Comparison of ENCODE assay signal across 18 cellular contexts in genomic region chr3:48248095-48248863, GRCh38. TPM values are rescaled to one million over a fixed set of nuclear protein-coding genes. Genes with fewer than 3 reads are reported as not detected.
A peak's percentile ranks its signal among the peaks of the same experiment; 100 is the strongest.
DNase-seq lines count a peak whose midpoint lies in the region; TF ChIP-seq lines count a peak whose summit lies in the region.
"Had no signal": no experiment of that assay in that cellular context is flagged by ENCODE, and none has a peak within 500 bp of the region (broad histone marks: within the 10 kb centered on the region; RNA-seq: fewer than 3 reads in every experiment).

No MANE protein-coding gene starts in this region.

- no peaks in the 10 kb centered on the region for H3K9me3 ChIP-seq in A673 (ENCODE audit: low read depth, low read length, poor library complexity, severe bottlenecking)
- H3K9me3 ChIP-seq in Caco-2, result no peaks in the 10 kb centered on the region
- H3K9me3 ChIP-seq: spleen had no signal

- peaks cover 26% of the 10 kb centered on the region for H3K36me3 Mint-ChIP-seq in Caco-2 (ENCODE audit: insufficient read depth, unreplicated experiment)
- H3K36me3 Mint-ChIP-seq in activated CD4-positive, alpha-beta memory T cell treated with anti-CD3 and anti-CD28 coated beads, Interleukin-2, amount 10 ng/mL, durations not matched to agents 7 days and 5 days (ENCODE audit: low read depth), result peaks cover 60% of the 10 kb centered on the region
- peaks cover 40% of the 10 kb centered on the region for H3K36me3 Mint-ChIP-seq in activated naive CD4-positive, alpha-beta T cell treated with anti-CD3 and anti-CD28 coated beads, Interleukin-2, amount 10 ng/mL, durations not matched to agents 7 days and 5 days

- peaks cover 19% of the 10 kb centered on the region for H3K4me1 ChIP-seq in A673 (ENCODE audit: insufficient read depth, low read length, poor library complexity, severe bottlenecking)
- H3K4me1 ChIP-seq in Caco-2, result no peaks in the 10 kb centered on the region

- DNase-seq in A673 (ENCODE audit: low spot score) (peak; percentile 75), Caco-2 (no peak), fibroblast of villous mesenchyme (ENCODE audit: low read depth) (peak; percentile 36), NCI-H2227 (lab: John Stamatoyannopoulos, UW; ENCODE audit: unreplicated experiment) (no peak), NCI-H1105 (lab: John Stamatoyannopoulos, UW) (no peak)
- DNase-seq in activated CD4-positive, alpha-beta memory T cell treated with anti-CD3 and anti-CD28 coated beads, Interleukin-2, amount 10 ng/mL, durations not matched to agents 7 days and 5 days, result no peak
- no peak for DNase-seq in stimulated activated CD4-positive, alpha-beta T cell treated with anti-CD3 and anti-CD28 coated beads, Interleukin-2, amount 100 ng/mL, for 48 hours
- no peak for DNase-seq in activated naive CD4-positive, alpha-beta T cell treated with anti-CD3 and anti-CD28 coated beads, Interleukin-2, amount 10 ng/mL, durations not matched to agents 7 days and 5 days
- DNase-seq: brain microvascular endothelial cell; DMS79 treated with DMSO at 0.1 percent for 48 hours; effector CD8-positive, alpha-beta T cell; midbrain; NCI-H146; NCI-H510A; spleen; T-cell had no signal

- no peaks in the 10 kb centered on the region for H3K27me3 ChIP-seq in A673 (replicated peaks; ENCODE audit: insufficient read depth, low read depth, low read length, poor library complexity)
- no peaks in the 10 kb centered on the region for H3K27me3 ChIP-seq in Caco-2 (replicated peaks; ENCODE audit: control insufficient read depth, insufficient read depth, low read length)
- H3K27me3 ChIP-seq: brain microvascular endothelial cell, spleen had no signal

- no peaks in the 10 kb centered on the region for H3K4me1 Mint-ChIP-seq in Caco-2 (ENCODE audit: low read depth, unreplicated experiment)
- H3K4me1 Mint-ChIP-seq in activated CD4-positive, alpha-beta memory T cell treated with anti-CD3 and anti-CD28 coated beads, Interleukin-2, amount 10 ng/mL, durations not matched to agents 7 days and 5 days, result peaks cover 46% of the 10 kb centered on the region
- peaks cover 42% of the 10 kb centered on the region for H3K4me1 Mint-ChIP-seq in activated naive CD4-positive, alpha-beta T cell treated with anti-CD3 and anti-CD28 coated beads, Interleukin-2, amount 10 ng/mL, durations not matched to agents 7 days and 5 days

- no peak overlapping the region for H3K4me3 Mint-ChIP-seq in Caco-2 (ENCODE audit: unreplicated experiment)
- H3K4me3 Mint-ChIP-seq in activated CD4-positive, alpha-beta memory T cell treated with anti-CD3 and anti-CD28 coated beads, Interleukin-2, amount 10 ng/mL, durations not matched to agents 7 days and 5 days, result no peak overlapping the region
- H3K4me3 Mint-ChIP-seq in activated naive CD4-positive, alpha-beta T cell treated with anti-CD3 and anti-CD28 coated beads, Interleukin-2, amount 10 ng/mL, durations not matched to agents 7 days and 5 days, result no peak overlapping the region
- H3K4me3 Mint-ChIP-seq: T-cell had no signal

- H3K9me3 Mint-ChIP-seq in Caco-2 (ENCODE audit: unreplicated experiment), result no peaks in the 10 kb centered on the region
- no peaks in the 10 kb centered on the region for H3K9me3 Mint-ChIP-seq in activated CD4-positive, alpha-beta memory T cell treated with anti-CD3 and anti-CD28 coated beads, Interleukin-2, amount 10 ng/mL, durations not matched to agents 7 days and 5 days
- H3K9me3 Mint-ChIP-seq in activated naive CD4-positive, alpha-beta T cell treated with anti-CD3 and anti-CD28 coated beads, Interleukin-2, amount 10 ng/mL, durations not matched to agents 7 days and 5 days, result no peaks in the 10 kb centered on the region
- H3K9me3 Mint-ChIP-seq: T-cell had no signal

- TF ChIP-seq CTCF in A673 (conservative IDR thresholded peaks at IDR 0.05; ENCODE audit: low read depth, low read length), result no peak
- no peak for TF ChIP-seq CTCF in Caco-2 (IDR thresholded peaks at IDR 0.05; ENCODE audit: insufficient read depth in 1 of 2, low read depth in 1 of 2, low read length in 1 of 2, severe bottlenecking in 1 of 2, unreplicated experiment in 1 of 2)
- TF ChIP-seq CTCF in fibroblast of villous mesenchyme (IDR thresholded peaks at IDR 0.05; ENCODE audit: insufficient read depth, low read depth, low read length), result no peak

- peak overlapping the region; percentile 88 for H3K27ac ChIP-seq in A673 (ENCODE audit: low read depth, low read length, poor library complexity, severe bottlenecking)
- H3K27ac ChIP-seq: brain microvascular endothelial cell, C4-2B had no signal

- H3K4me3 ChIP-seq in A673 (ENCODE audit: low read depth, low read length, poor library complexity, severe bottlenecking) (no peak overlapping the region), Caco-2 (ENCODE audit: low read depth, low read length) (no peak overlapping the region), fibroblast of villous mesenchyme (ENCODE audit: low read depth, low read length) (no peak overlapping the region)
- H3K4me3 ChIP-seq: spleen had no signal

- H3K27me3 Mint-ChIP-seq in Caco-2 (ENCODE audit: insufficient read depth, unreplicated experiment), result no peaks in the 10 kb centered on the region
- no peaks in the 10 kb centered on the region for H3K27me3 Mint-ChIP-seq in activated CD4-positive, alpha-beta memory T cell treated with anti-CD3 and anti-CD28 coated beads, Interleukin-2, amount 10 ng/mL, durations not matched to agents 7 days and 5 days
- H3K27me3 Mint-ChIP-seq in activated naive CD4-positive, alpha-beta T cell treated with anti-CD3 and anti-CD28 coated beads, Interleukin-2, amount 10 ng/mL, durations not matched to agents 7 days and 5 days, result no peaks in the 10 kb centered on the region
- H3K27me3 Mint-ChIP-seq: T-cell had no signal

- CTCF ChIA-PET in A673 (lab: Charles Lee) (interaction anchor here (0.6 to 1.2 kb wide), 2 partner anchors 29 to 188 kb away, joined by 3 read pairs; no protein-coding TSS in a partner anchor), Caco-2 (lab: Charles Lee) (interaction anchor here (0.7 to 1.8 kb wide), 2 partner anchors 54 to 188 kb away, joined by 6 to 7 read pairs; no protein-coding TSS in a partner anchor)
- CTCF ChIA-PET in activated CD4-positive, alpha-beta memory T cell treated with anti-CD3 and anti-CD28 coated beads, Interleukin-2, amount 10 ng/mL, durations not matched to agents 7 days and 5 days (lab: Charles Lee), result interaction anchor here (0.6 to 2.3 kb wide), 12 partner anchors 8 to 423 kb away, joined by 3 to 12 read pairs (median 4); partner anchors contain the start of gene ZNF589
- CTCF ChIA-PET in activated naive CD4-positive, alpha-beta T cell treated with anti-CD3 and anti-CD28 coated beads, Interleukin-2, amount 10 ng/mL, durations not matched to agents 7 days and 5 days (lab: Charles Lee), result interaction anchor here (0.7 to 5.1 kb wide), 6 partner anchors 11 to 188 kb away, joined by 3 to 15 read pairs (median 4); no protein-coding TSS in a partner anchor

- H3K27ac Mint-ChIP-seq in Caco-2 (ENCODE audit: unreplicated experiment), result no peak overlapping the region
- H3K27ac Mint-ChIP-seq in activated CD4-positive, alpha-beta memory T cell treated with anti-CD3 and anti-CD28 coated beads, Interleukin-2, amount 10 ng/mL, durations not matched to agents 7 days and 5 days, result peak overlapping the region; percentile 64
- no peak overlapping the region for H3K27ac Mint-ChIP-seq in activated naive CD4-positive, alpha-beta T cell treated with anti-CD3 and anti-CD28 coated beads, Interleukin-2, amount 10 ng/mL, durations not matched to agents 7 days and 5 days

- intact Hi-C loops in A673 (cut with micrococcal nuclease; ENCODE audit: unreplicated experiment), result no loop called here
- intact Hi-C loops in Caco-2 (cut with micrococcal nuclease; ENCODE audit: unreplicated experiment), result no loop called here

- POLR2A ChIA-PET in A673 (lab: Charles Lee; ENCODE audit: low non-redundant PET), result no interaction called here
- POLR2A ChIA-PET in Caco-2 (lab: Charles Lee), result interaction anchor here (0.8 kb wide), 1 partner anchor 60 kb away, joined by 4 read pairs; the partner anchor contains the start of gene CDC25A
- POLR2A ChIA-PET in activated CD4-positive, alpha-beta memory T cell treated with anti-CD3 and anti-CD28 coated beads, Interleukin-2, amount 10 ng/mL, durations not matched to agents 7 days and 5 days (lab: Charles Lee), result interaction anchor here (0.7 to 2.1 kb wide), 9 partner anchors 8 to 225 kb away, joined by 3 to 10 read pairs (median 5); partner anchors contain the start of genes CCDC51, CDC25A, TMA7 and ZNF589

- peaks cover 8% of the 10 kb centered on the region for H3K36me3 ChIP-seq in A673 (ENCODE audit: insufficient read depth, low read length, poor library complexity, severe bottlenecking)
- no peaks in the 10 kb centered on the region; the same call in 1 of the 2 replicates for H3K36me3 ChIP-seq in Caco-2 (ENCODE audit: control insufficient read depth, insufficient read depth, low read length)
- H3K36me3 ChIP-seq: brain microvascular endothelial cell had no signal

- TSS peak; percentile 5 for BruUV-seq in A673 (replicated peaks; lab: Mats Ljungman, UMichigan)
- BruUV-seq in Caco-2 (replicated peaks; lab: Mats Ljungman, UMichigan), result TSS peak; percentile 3

RNA-seq across cellular contexts. Expression of gene ZNF589, which starts 7.4 kb away (rescaled TPM):
- total RNA-seq in A673 (2021), result 25.6 and 26.7 TPM in 2 replicates
- 9.7 and 10.9 TPM in 2 replicates for total RNA-seq in Caco-2 (2022)
- total RNA-seq in activated CD4-positive, alpha-beta memory T cell treated with anti-CD3 and anti-CD28 coated beads, Interleukin-2, amount 10 ng/mL, durations not matched to agents 7 days and 5 days, result 10 to 100 TPM; 38.1 to 38.6 TPM
- total RNA-seq in fibroblast of villous mesenchyme, result 3.9 and 4.7 TPM in 2 replicates

RNA-seq across cellular contexts. Expression of gene CAMP, which starts 25.0 kb away (rescaled TPM):
- not detected in 2 replicates for total RNA-seq in A673 (2021)
- total RNA-seq in Caco-2 (2022), result not detected in 2 replicates
- total RNA-seq in activated CD4-positive, alpha-beta memory T cell treated with anti-CD3 and anti-CD28 coated beads, Interleukin-2, amount 10 ng/mL, durations not matched to agents 7 days and 5 days, result not detected
- total RNA-seq in fibroblast of villous mesenchyme, result not detected in 2 replicates
- total RNA-seq: glomerular endothelial cell, T-cell had no signal

RNA-seq across cellular contexts. Expression of gene NME6, which starts 52.9 kb away (rescaled TPM):
- total RNA-seq in A673 (2021), result 12.0 and 13.5 TPM in 2 replicates
- total RNA-seq in Caco-2 (2022), result 42.3 and 49.2 TPM in 2 replicates
- total RNA-seq in activated CD4-positive, alpha-beta memory T cell treated with anti-CD3 and anti-CD28 coated beads, Interleukin-2, amount 10 ng/mL, durations not matched to agents 7 days and 5 days, result 10 to 100 TPM; 28.0 to 32.5 TPM
- 21.6 and 25.9 TPM in 2 replicates for total RNA-seq in fibroblast of villous mesenchyme

Comparison
In these comparisons a context has a peak if more than half of its experiments do, and no peak if none do; other contexts are left out.
1. DNase-seq: peak in A673 (single experiment) and fibroblast of villous mesenchyme (single experiment); none in Caco-2 (0 of 2), activated CD4-positive, alpha-beta memory T cell treated with anti-CD3 and anti-CD28 coated beads, Interleukin-2, amount 10 ng/mL, durations not matched to agents 7 days and 5 days (single experiment), stimulated activated CD4-positive, alpha-beta T cell treated with anti-CD3 and anti-CD28 coated beads, Interleukin-2, amount 100 ng/mL, for 48 hours (0 of 2), activated naive CD4-positive, alpha-beta T cell treated with anti-CD3 and anti-CD28 coated beads, Interleukin-2, amount 10 ng/mL, durations not matched to agents 7 days and 5 days (single experiment), NCI-H2227 (single experiment) and NCI-H1105 (single experiment).